In the genomic region with DNA sequence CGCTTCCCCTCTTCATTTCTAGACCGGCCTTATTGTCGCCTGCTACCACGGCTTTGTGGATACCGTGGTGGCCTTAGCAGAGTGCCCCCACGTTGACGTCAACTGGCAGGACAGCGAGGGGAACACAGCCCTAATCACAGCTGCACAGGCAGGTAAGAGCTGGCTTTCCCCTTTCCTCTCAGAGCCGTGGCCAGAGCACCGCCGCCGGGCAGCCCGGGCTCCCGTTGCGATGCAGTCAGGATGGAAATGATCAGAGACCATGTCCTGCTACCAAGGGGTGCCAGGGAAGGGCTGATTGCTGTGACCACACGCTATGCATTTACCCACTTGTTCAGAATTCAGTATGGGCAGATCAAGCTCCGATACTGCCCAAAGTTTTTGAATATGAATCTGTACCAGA, we compare ENCODE assay signal across 1 cellular context.
TF ChIP-seq lines count a peak whose summit lies in the region.

No MANE protein-coding gene starts in this region.

TF ChIP-seq in SK-N-SH, 30 proteins besides CTCF, POLR2A, EP300 and RAD21 (continued from another document):
- no peak for TF ChIP-seq FOXJ3 (CRISPR knock-in tag; IDR thresholded peaks at IDR 0.05)
- TF ChIP-seq, protein P1, sequence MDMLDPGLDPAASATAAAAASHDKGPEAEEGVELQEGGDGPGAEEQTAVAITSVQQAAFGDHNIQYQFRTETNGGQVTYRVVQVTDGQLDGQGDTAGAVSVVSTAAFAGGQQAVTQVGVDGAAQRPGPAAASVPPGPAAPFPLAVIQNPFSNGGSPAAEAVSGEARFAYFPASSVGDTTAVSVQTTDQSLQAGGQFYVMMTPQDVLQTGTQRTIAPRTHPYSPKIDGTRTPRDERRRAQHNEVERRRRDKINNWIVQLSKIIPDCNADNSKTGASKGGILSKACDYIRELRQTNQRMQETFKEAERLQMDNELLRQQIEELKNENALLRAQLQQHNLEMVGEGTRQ (IDR thresholded peaks at IDR 0.05; ENCODE audit: borderline replicate concordance, low read depth, low read length): no peak
- TF ChIP-seq GATA2 (CRISPR knock-in tag; IDR thresholded peaks at IDR 0.05): no peak
- no peak for TF ChIP-seq FOSL2 (IDR thresholded peaks at IDR 0.05; ENCODE audit: borderline replicate concordance, low read depth)
TF ChIP-seq in SK-N-SH: peak in this region for 0.
